8 cellular contexts compared by ENCODE assay signal in the genomic region with DNA sequence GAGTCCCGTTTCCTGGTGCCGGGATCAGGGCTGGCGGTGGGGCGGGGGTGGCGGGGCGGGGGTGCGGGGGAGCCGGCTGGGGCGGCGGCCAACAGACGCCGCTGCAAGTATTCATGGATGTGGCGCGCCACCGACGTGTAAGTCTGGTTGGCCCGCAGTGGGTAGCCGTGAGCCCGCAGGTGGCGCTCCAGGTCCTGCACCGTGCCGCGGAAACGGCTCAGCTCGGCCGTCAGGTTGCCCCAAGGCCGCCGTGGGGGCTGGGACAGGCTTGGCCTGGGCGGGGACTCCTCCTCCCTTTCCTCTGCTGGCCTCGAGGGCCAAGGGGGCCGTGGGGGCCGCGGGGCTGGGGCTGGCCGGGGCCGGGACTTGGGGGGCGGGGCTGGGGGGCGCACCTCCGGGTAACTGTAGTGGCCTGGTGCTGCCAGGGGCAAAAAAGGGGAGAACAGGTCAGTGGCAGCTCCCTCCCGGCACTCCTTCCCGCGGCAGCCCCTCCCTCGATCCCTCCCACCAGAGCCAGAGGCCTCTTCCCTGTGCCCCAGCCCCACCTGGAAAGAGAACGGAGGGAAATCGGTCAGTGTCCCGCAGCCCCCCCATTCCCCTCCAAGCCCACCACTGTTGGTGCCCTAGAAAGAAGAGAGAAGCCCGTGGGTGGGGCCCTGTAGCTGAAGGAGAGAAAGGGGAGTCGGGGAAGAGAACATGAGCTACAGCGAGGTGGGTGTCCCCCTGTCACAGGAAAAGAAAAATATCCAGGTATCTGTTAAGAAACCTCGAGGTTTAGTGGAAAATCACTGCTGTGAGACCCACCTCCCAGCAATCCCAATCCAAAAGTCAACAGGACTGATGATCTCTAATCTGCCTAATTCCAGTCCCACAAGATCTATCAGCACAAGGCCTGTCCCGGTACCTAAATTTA. TPM values are rescaled to one million over a fixed set of nuclear protein-coding genes. Genes with fewer than 3 reads are reported as not detected.
DNase-seq lines count a peak whose midpoint lies in the region; ATAC-seq and TF ChIP-seq lines count a peak whose summit lies in the region.

No MANE protein-coding gene starts in this region.

- H3K4me3 ChIP-seq in WI38 (ENCODE audit: low read depth, low read length), result no peak overlapping the region

- no peaks in the 10 kb centered on the region for H3K4me1 Mint-ChIP-seq in CD14-positive monocyte

- in situ Hi-C loops in T47D (cut with HindIII; ENCODE audit: low pct_unique_long_range_greater_than_20kb, low sequenced_read_pairs), result no loop called here

- intact Hi-C loops in CD14-positive monocyte (cut with micrococcal nuclease), result no loop called here

- TF ChIP-seq CTCF in CD14-positive monocyte (IDR thresholded peaks at IDR 0.05), result peak; percentile 19
- TF ChIP-seq CTCF in WI38 (IDR thresholded peaks at IDR 0.05; ENCODE audit: low read depth, low read length), result peak; percentile 18; the same call in 1 of the 2 replicates

- no peak overlapping the region for H3K27ac Mint-ChIP-seq in CD14-positive monocyte

- H3K4me3 Mint-ChIP-seq in CD14-positive monocyte, result no peak overlapping the region

- ATAC-seq in GM19395 (IDR thresholded peaks at IDR 0.05; ENCODE audit: unreplicated experiment) (no peak), GM21447 (IDR thresholded peaks at IDR 0.05; ENCODE audit: unreplicated experiment) (no peak)

- H3K27me3 Mint-ChIP-seq in CD14-positive monocyte (ENCODE audit: low read depth in 3 of 3), result peaks cover 31 to 69% (median 43%) of the 10 kb centered on the region in 3 donors

- DNase-seq in CD14-positive monocyte (ENCODE audit: low spot score), result no peak
- peak; percentile 40 to 44 for DNase-seq in Kasumi-1 (lab: John Stamatoyannopoulos, UW)
- DNase-seq in T47D (ENCODE audit: low read depth in 1 of 2, low spot score in 1 of 2), result peak; percentile 77 to 86
- peak; percentile 93 for DNase-seq in islet precursor cell
- peak; percentile 36 to 77 (median 37) for DNase-seq in stimulated activated CD4-positive, alpha-beta T cell treated with anti-CD3 and anti-CD28 coated beads, TNF-alpha, amount 100 ng/mL, for 24 hours (ENCODE audit: low read depth in 3 of 3)

- H3K9me3 Mint-ChIP-seq in CD14-positive monocyte, result peaks cover 0 to 3% (median 0%) of the 10 kb centered on the region in 7 donors

- H3K36me3 Mint-ChIP-seq in CD14-positive monocyte, result no peaks in the 10 kb centered on the region

RNA-seq across cellular contexts. Expression of gene TNXB, which starts 21.3 kb away (rescaled TPM):
- polyA plus RNA-seq in CD14-positive monocyte, result not detected

RNA-seq across cellular contexts. Expression of gene ATF6B, which starts 40.2 kb away (rescaled TPM):
- 10 to 100 TPM; 15.7 to 17.8 TPM for polyA plus RNA-seq in CD14-positive monocyte

RNA-seq across cellular contexts. Expression of gene FKBPL, which starts 42.3 kb away (rescaled TPM):
- 1 to 10 TPM; 1.2 to 1.8 TPM for polyA plus RNA-seq in CD14-positive monocyte

RNA-seq across cellular contexts. Expression of gene CYP21A2, which starts 49.6 kb away (rescaled TPM):
- polyA plus RNA-seq in CD14-positive monocyte, result not detected
